ENCODE assay signal across 5 cellular contexts in the genomic region with DNA sequence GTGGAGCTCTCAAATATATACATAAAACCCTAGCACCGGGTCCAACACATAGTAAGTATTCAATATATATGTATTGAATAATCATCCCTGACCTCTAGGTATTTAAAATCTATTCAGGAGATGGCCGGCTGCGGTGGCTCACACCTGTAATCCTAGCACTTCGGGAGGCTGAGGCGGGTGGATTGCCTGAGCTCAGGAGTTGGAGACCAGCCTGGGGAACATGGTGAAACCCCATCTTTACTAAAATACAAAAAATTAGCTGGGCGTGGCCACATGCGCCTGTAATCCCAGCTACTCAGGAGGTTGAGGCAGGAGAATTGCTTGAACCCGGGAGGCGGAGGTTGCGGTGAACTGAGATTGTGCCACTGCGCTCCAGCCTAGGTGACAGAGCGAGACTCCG. TPM values are rescaled to one million over a fixed set of nuclear protein-coding genes. Genes with fewer than 3 reads are reported as not detected.
DNase-seq lines count a peak whose midpoint lies in the region; FAIRE-seq and TF ChIP-seq lines count a peak whose summit lies in the region.
"Not testable (repeated sequence)": the region's sequence is repeated elsewhere in the genome, so short reads cannot be mapped to it uniquely, and the experiment has no call there.

No MANE protein-coding gene starts in this region.

- H3K4me1 Mint-ChIP-seq in activated CD4-positive, alpha-beta memory T cell treated with anti-CD3 and anti-CD28 coated beads for 36 hours (ENCODE audit: low read depth) = peaks cover 34% of the 10 kb centered on the region
- peaks cover 60% of the 10 kb centered on the region for H3K4me1 Mint-ChIP-seq in chondrocyte (ENCODE audit: low read depth)

- peaks cover 16% of the 10 kb centered on the region for H3K79me2 ChIP-seq in trophoblast cell (ENCODE audit: control insufficient read depth, insufficient read depth, low read length, poor library complexity)

- not testable (repeated sequence) for DNase-seq in activated CD4-positive, alpha-beta memory T cell treated with anti-CD3 and anti-CD28 coated beads for 36 hours; chondrocyte (ENCODE audit: low spot score); trophoblast cell
- peak; percentile 46 for DNase-seq in kidney

- H4K8ac ChIP-seq in trophoblast cell (ENCODE audit: low read depth, low read length) = not testable (repeated sequence)

- peak overlapping the region; percentile 76 for H4K12ac ChIP-seq in trophoblast cell (ENCODE audit: low read depth, low read length)

- H2AFZ ChIP-seq in trophoblast cell (ENCODE audit: insufficient read depth, low read length, poor library complexity) = not testable (repeated sequence)

- CTCF ChIA-PET in activated CD4-positive, alpha-beta memory T cell treated with anti-CD3 and anti-CD28 coated beads for 36 hours (lab: Charles Lee) = interaction anchor here (0.9 to 2.0 kb wide), 4 partner anchors 14 to 1084 kb away, joined by 3 to 7 read pairs (median 4); partner anchors contain the start of gene TAP2

- H4K91ac ChIP-seq in trophoblast cell (ENCODE audit: low read depth, low read length) = peak overlapping the region; percentile 92

- H3K4ac ChIP-seq in trophoblast cell (ENCODE audit: low read depth, low read length) = not testable (repeated sequence)

- H3K9me3 ChIP-seq in HUES6 (ENCODE audit: control insufficient read depth, insufficient read depth, low read depth, low read length); kidney (ENCODE audit: control insufficient read depth in 1 of 2, low read length in 2 of 2); trophoblast cell (ENCODE audit: insufficient read depth, low read depth, low read length): not testable (repeated sequence)

- WGBS in trophoblast cell (ENCODE audit: extremely low coverage, insufficient coverage, insufficient read length) = no CpG with 5 or more reads among the region's 13 CpGs

- FAIRE-seq in kidney (lab: Jason Lieb, UNC) = not testable (repeated sequence)

- H3K27ac ChIP-seq in HUES6 (ENCODE audit: low read depth, low read length); trophoblast cell (ENCODE audit: low read depth, low read length): not testable (repeated sequence)
- H3K27ac ChIP-seq in kidney (ENCODE audit: low read depth in 2 of 2, low read length in 2 of 2) = peak overlapping the region in 1 of 2 donors; percentile 75

- peak overlapping the region; percentile 52 for H3K4me3 ChIP-seq in HUES6 (ENCODE audit: low read depth, low read length)
- H3K4me3 ChIP-seq in kidney (ENCODE audit: low read length in 2 of 2) = peak overlapping the region in 1 of 2 donors; percentile 43
- H3K4me3 ChIP-seq in trophoblast cell (ENCODE audit: low read depth, low read length) = not testable (repeated sequence)

- not testable (repeated sequence) for H3K18ac ChIP-seq in trophoblast cell (ENCODE audit: low read length)

- H3K4me2 ChIP-seq in trophoblast cell (ENCODE audit: low read length) = peak overlapping the region; percentile 55

- peak overlapping the region; percentile 37 for H2BK120ac ChIP-seq in trophoblast cell (ENCODE audit: insufficient read depth, low read length, poor library complexity)

- TF ChIP-seq CTCF in chondrocyte (IDR thresholded peaks at IDR 0.05); kidney (IDR thresholded peaks at IDR 0.05; ENCODE audit: borderline replicate concordance, extremely low read depth, insufficient read depth): not testable (repeated sequence)

- H2BK5ac ChIP-seq in trophoblast cell (ENCODE audit: low read depth, low read length, poor library complexity) = not testable (repeated sequence)

- H3K4me1 ChIP-seq in HUES6 (ENCODE audit: control insufficient read depth, insufficient read depth, low read length) (peaks cover 56% of the 10 kb centered on the region), kidney (ENCODE audit: control insufficient read depth in 1 of 2, insufficient read depth in 1 of 2, low read depth in 1 of 2, low read length in 2 of 2) (peaks cover 19 to 36% of the 10 kb centered on the region in 2 donors), trophoblast cell (ENCODE audit: control insufficient read depth in 1 of 2, insufficient read depth in 2 of 2, low read length in 2 of 2) (peaks cover 20 to 29% of the 10 kb centered on the region in 2 experiments)

- H3K9ac ChIP-seq in HUES6 (ENCODE audit: low read length) (peak overlapping the region; percentile 9), kidney (ENCODE audit: low read length in 2 of 2) (peak overlapping the region in 1 of 2 donors; percentile 62)
- not testable (repeated sequence) for H3K9ac ChIP-seq in trophoblast cell (ENCODE audit: low read length)

- intact Hi-C loops in activated CD4-positive, alpha-beta memory T cell treated with anti-CD3 and anti-CD28 coated beads for 36 hours (cut with micrococcal nuclease) = loop anchor here (5.0 to 10.0 kb wide), 4 partner anchors 368 to 1222 kb away; partner anchors contain the start of genes CUTA, HSPA1B, LTA and PHF1
- intact Hi-C loops in kidney (cut with DNase I) = not testable (repeated sequence)

- not testable (repeated sequence) for H3K9me3 Mint-ChIP-seq in activated CD4-positive, alpha-beta memory T cell treated with anti-CD3 and anti-CD28 coated beads for 36 hours; chondrocyte (ENCODE audit: low read depth)

- peaks cover 31% of the 10 kb centered on the region for H3K79me1 ChIP-seq in trophoblast cell (ENCODE audit: low read length)

- H2AK5ac ChIP-seq in trophoblast cell (ENCODE audit: low read length) = not testable (repeated sequence)

- peak overlapping the region; percentile 98 for H3K27ac Mint-ChIP-seq in activated CD4-positive, alpha-beta memory T cell treated with anti-CD3 and anti-CD28 coated beads for 36 hours
- peak overlapping the region; percentile 78 for H3K27ac Mint-ChIP-seq in chondrocyte (ENCODE audit: unreplicated experiment)

- not testable (repeated sequence) for H3K27me3 ChIP-seq in HUES6 (ENCODE audit: control insufficient read depth, insufficient read depth, low read length); trophoblast cell (ENCODE audit: insufficient read depth, low read length)

- not testable (repeated sequence) for H3K27me3 Mint-ChIP-seq in activated CD4-positive, alpha-beta memory T cell treated with anti-CD3 and anti-CD28 coated beads for 36 hours; chondrocyte (ENCODE audit: low read depth)

- peaks cover 24% of the 10 kb centered on the region for H3K36me3 Mint-ChIP-seq in activated CD4-positive, alpha-beta memory T cell treated with anti-CD3 and anti-CD28 coated beads for 36 hours
- not testable (repeated sequence) for H3K36me3 Mint-ChIP-seq in chondrocyte (ENCODE audit: low read depth)

- POLR2A ChIA-PET in activated CD4-positive, alpha-beta memory T cell treated with anti-CD3 and anti-CD28 coated beads for 36 hours (lab: Charles Lee) = interaction anchor here (0.8 to 8.5 kb wide), 2 partner anchors 15 to 45 kb away, joined by 3 to 57 read pairs; partner anchors contain the start of genes AGPAT1 and RNF5

- peak overlapping the region; percentile 92 for H3K4me3 Mint-ChIP-seq in activated CD4-positive, alpha-beta memory T cell treated with anti-CD3 and anti-CD28 coated beads for 36 hours
- not testable (repeated sequence) for H3K4me3 Mint-ChIP-seq in chondrocyte (ENCODE audit: unreplicated experiment)

- H2BK12ac ChIP-seq in trophoblast cell (ENCODE audit: low read length) = not testable (repeated sequence)

- peak overlapping the region; percentile 64 for H3K14ac ChIP-seq in trophoblast cell (ENCODE audit: low read length)

- not testable (repeated sequence) for H3K36me3 ChIP-seq in HUES6 (ENCODE audit: control insufficient read depth, insufficient read depth, low read length); kidney (ENCODE audit: control insufficient read depth in 1 of 2, insufficient read depth in 2 of 2, low read length in 2 of 2); trophoblast cell (ENCODE audit: control insufficient read depth in 1 of 2, insufficient read depth in 2 of 2, low read length in 2 of 2)

- H3K23ac ChIP-seq in trophoblast cell (ENCODE audit: low read length) = not testable (repeated sequence)

RNA-seq across cellular contexts. Expression of gene GPSM3, which starts 0.7 kb away (rescaled TPM):
- total RNA-seq in activated CD4-positive, alpha-beta memory T cell treated with anti-CD3 and anti-CD28 coated beads for 36 hours = 100 to 1,000 TPM; 117 to 118 TPM
- total RNA-seq in chondrocyte (3.6 to 5.6 TPM (median 5.4 TPM) in 3 replicates), kidney (28.1 TPM)
- 6.2 TPM for polyA plus RNA-seq in kidney (ENCODE audit: insufficient read depth, low read depth, low replicate concordance)
- 9.6 and 10.9 TPM in 2 replicates for polyA plus RNA-seq in trophoblast cell (2013)

RNA-seq across cellular contexts. Expression of gene PBX2, which starts 3.1 kb away (rescaled TPM):
- total RNA-seq in activated CD4-positive, alpha-beta memory T cell treated with anti-CD3 and anti-CD28 coated beads for 36 hours = 10 to 100 TPM; 63.4 to 65.9 TPM
- 58.6 to 66.5 TPM (median 66.3 TPM) in 3 replicates for total RNA-seq in chondrocyte
- total RNA-seq in kidney = 87.3 TPM
- polyA plus RNA-seq in kidney (ENCODE audit: insufficient read depth, low read depth, low replicate concordance) = 34.6 TPM
- polyA plus RNA-seq in trophoblast cell (2013) = 90.9 and 95.5 TPM in 2 replicates

RNA-seq across cellular contexts. Expression of gene AGER, which starts 9.0 kb away (rescaled TPM):
- 10 to 100 TPM; 16.5 to 23.5 TPM for total RNA-seq in activated CD4-positive, alpha-beta memory T cell treated with anti-CD3 and anti-CD28 coated beads for 36 hours
- total RNA-seq in chondrocyte (2.6 to 4.9 TPM (median 3.6 TPM) in 3 replicates), kidney (13.0 TPM)
- 7.1 TPM for polyA plus RNA-seq in kidney (ENCODE audit: insufficient read depth, low read depth, low replicate concordance)
- polyA plus RNA-seq in trophoblast cell (2013) = 7.3 and 8.1 TPM in 2 replicates

RNA-seq across cellular contexts. Expression of gene RNF5, which starts 14.9 kb away (rescaled TPM):
- 10 to 100 TPM; 60.8 to 63.8 TPM for total RNA-seq in activated CD4-positive, alpha-beta memory T cell treated with anti-CD3 and anti-CD28 coated beads for 36 hours
- total RNA-seq in chondrocyte (45.2 to 48.0 TPM (median 45.2 TPM) in 3 replicates), kidney (74.1 TPM)
- 208 TPM for polyA plus RNA-seq in kidney (ENCODE audit: insufficient read depth, low read depth, low replicate concordance)
- 51.4 and 55.5 TPM in 2 replicates for polyA plus RNA-seq in trophoblast cell (2013)

RNA-seq across cellular contexts. Expression of gene AGPAT1, which starts 17.2 kb away (rescaled TPM):
- 10 to 100 TPM; 34.0 to 34.8 TPM for total RNA-seq in activated CD4-positive, alpha-beta memory T cell treated with anti-CD3 and anti-CD28 coated beads for 36 hours
- total RNA-seq in chondrocyte = 66.7 to 77.2 TPM (median 67.0 TPM) in 3 replicates
- 58.9 TPM for total RNA-seq in kidney
- polyA plus RNA-seq in kidney (ENCODE audit: insufficient read depth, low read depth, low replicate concordance) = 87.1 TPM
- polyA plus RNA-seq in trophoblast cell (2013) = 67.1 and 67.2 TPM in 2 replicates
